9 cellular contexts compared by ENCODE assay signal in the genomic region with DNA sequence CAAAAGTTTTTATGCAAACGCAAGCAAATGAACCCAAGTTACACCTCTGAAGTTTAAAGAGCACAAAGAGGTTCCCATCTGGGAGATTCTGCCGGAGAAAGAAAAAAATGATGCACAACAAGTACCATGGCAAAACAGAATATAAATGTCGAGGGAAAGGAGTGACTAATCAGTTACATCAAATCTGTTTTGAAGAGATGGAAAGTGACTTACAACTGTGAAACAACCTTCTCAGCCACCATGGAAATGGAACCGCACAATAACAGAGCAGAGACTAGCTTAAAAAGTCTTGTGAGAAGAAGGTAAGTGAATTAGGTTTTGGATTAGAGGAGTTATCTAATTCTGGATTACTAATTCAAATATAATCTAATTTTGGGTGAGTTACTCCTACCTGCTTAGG. TPM values are rescaled to one million over a fixed set of nuclear protein-coding genes. Genes with fewer than 3 reads are reported as not detected.
DNase-seq lines count a peak whose midpoint lies in the region; ATAC-seq and TF ChIP-seq lines count a peak whose summit lies in the region.
"Had no signal": no experiment of that assay in that cellular context is flagged by ENCODE, and none has a peak within 500 bp of the region (broad histone marks: within the 10 kb centered on the region; RNA-seq: fewer than 3 reads in every experiment).

No MANE protein-coding gene starts in this region.

- no peaks in the 10 kb centered on the region for H3K27me3 Mint-ChIP-seq in stimulated activated naive CD8-positive, alpha-beta T cell treated with anti-CD3 and anti-CD28 coated beads, Interleukin-15, Interleukin-2, amounts not matched to agents 100 ng/mL and 50 ng/mL, for 24 hours
- H3K27me3 Mint-ChIP-seq in T-helper 2 cell treated with Interferon-gamma antibody and Interleukin-4, amounts not matched to agents 5 μg/mL and 100 μg/mL, for 36 hours (ENCODE audit: low read depth), result peaks cover 2% of the 10 kb centered on the region

- ATAC-seq in stimulated activated naive CD8-positive, alpha-beta T cell treated with anti-CD3 and anti-CD28 coated beads, Interleukin-15, Interleukin-2, amounts not matched to agents 100 U/mL and 50 U/mL, for 24 hours, result no peak

- peak overlapping the region; percentile 91 for H3K4me3 Mint-ChIP-seq in stimulated activated naive CD8-positive, alpha-beta T cell treated with anti-CD3 and anti-CD28 coated beads, Interleukin-15, Interleukin-2, amounts not matched to agents 100 ng/mL and 50 ng/mL, for 24 hours
- H3K4me3 Mint-ChIP-seq in T-helper 2 cell treated with Interferon-gamma antibody and Interleukin-4, amounts not matched to agents 5 μg/mL and 100 μg/mL, for 36 hours, result peak overlapping the region; percentile 95

- TF ChIP-seq CTCF in fibroblast of the aortic adventitia (IDR thresholded peaks at IDR 0.05; ENCODE audit: insufficient read depth, low read length), result no peak
- TF ChIP-seq CTCF in vagina (IDR thresholded peaks at IDR 0.05), result no peak

- H3K27ac Mint-ChIP-seq in stimulated activated naive CD8-positive, alpha-beta T cell treated with anti-CD3 and anti-CD28 coated beads, Interleukin-15, Interleukin-2, amounts not matched to agents 100 ng/mL and 50 ng/mL, for 24 hours, result peak overlapping the region; percentile 98
- H3K27ac Mint-ChIP-seq in T-helper 2 cell treated with Interferon-gamma antibody and Interleukin-4, amounts not matched to agents 5 μg/mL and 100 μg/mL, for 36 hours, result peak overlapping the region; percentile 37

- peaks cover 59% of the 10 kb centered on the region for H3K36me3 Mint-ChIP-seq in stimulated activated naive CD8-positive, alpha-beta T cell treated with anti-CD3 and anti-CD28 coated beads, Interleukin-15, Interleukin-2, amounts not matched to agents 100 ng/mL and 50 ng/mL, for 24 hours (ENCODE audit: low read depth)
- peaks cover 44% of the 10 kb centered on the region for H3K36me3 Mint-ChIP-seq in T-helper 2 cell treated with Interferon-gamma antibody and Interleukin-4, amounts not matched to agents 5 μg/mL and 100 μg/mL, for 36 hours (ENCODE audit: low read depth)

- H3K27me3 ChIP-seq in vagina (no peaks in the 10 kb centered on the region), SJCRH30 (no peaks in the 10 kb centered on the region)

- H3K4me1 ChIP-seq in vagina (peaks cover 25% of the 10 kb centered on the region), SJCRH30 (peaks cover 11% of the 10 kb centered on the region)

- intact Hi-C loops in vagina (cut with DNase I), result no loop called here

- H3K27ac ChIP-seq in vagina (peak overlapping the region; percentile 100), SJCRH30 (no peak overlapping the region)

- DNase-seq in stimulated activated naive CD8-positive, alpha-beta T cell treated with anti-CD3 and anti-CD28 coated beads, Interleukin-15, Interleukin-2, amounts not matched to agents 100 U/mL and 50 U/mL, for 24 hours, result no peak
- no peak for DNase-seq in T-helper 2 cell treated with Interferon-gamma antibody and Interleukin-4, amounts not matched to agents 5 μg/mL and 100 μg/mL, for 36 hours (ENCODE audit: low spot score)
- DNase-seq in fibroblast of the aortic adventitia (ENCODE audit: low read depth) (no peak), vagina (ENCODE audit: extremely low spot score in 2 of 2) (no peak), inferior parietal cortex (ENCODE audit: extremely low spot score) (no peak), DMS53 treated with DMSO at 0.1 percent for 48 hours (lab: John Stamatoyannopoulos, UW; ENCODE audit: unreplicated experiment) (no peak), SJCRH30 (no peak)
- DNase-seq: activated CD4-positive, alpha-beta T cell treated with anti-CD3 and anti-CD28 coated beads for 48 hours had no signal

- no peaks in the 10 kb centered on the region for H3K9me3 Mint-ChIP-seq in stimulated activated naive CD8-positive, alpha-beta T cell treated with anti-CD3 and anti-CD28 coated beads, Interleukin-15, Interleukin-2, amounts not matched to agents 100 ng/mL and 50 ng/mL, for 24 hours
- H3K9me3 Mint-ChIP-seq in T-helper 2 cell treated with Interferon-gamma antibody and Interleukin-4, amounts not matched to agents 5 μg/mL and 100 μg/mL, for 36 hours, result no peaks in the 10 kb centered on the region

- peaks cover 59% of the 10 kb centered on the region for H3K4me1 Mint-ChIP-seq in stimulated activated naive CD8-positive, alpha-beta T cell treated with anti-CD3 and anti-CD28 coated beads, Interleukin-15, Interleukin-2, amounts not matched to agents 100 ng/mL and 50 ng/mL, for 24 hours (ENCODE audit: low read depth)
- peaks cover 43% of the 10 kb centered on the region for H3K4me1 Mint-ChIP-seq in T-helper 2 cell treated with Interferon-gamma antibody and Interleukin-4, amounts not matched to agents 5 μg/mL and 100 μg/mL, for 36 hours (ENCODE audit: low read depth)

- peak overlapping the region; percentile 40 for H3K4me3 ChIP-seq in fibroblast of the aortic adventitia (ENCODE audit: low read depth, low read length)
- H3K4me3 ChIP-seq in vagina, result peak overlapping the region in 1 of 2 donors; percentile 91
- H3K4me3 ChIP-seq in SJCRH30, result no peak overlapping the region

- no peak for TF ChIP-seq POLR2A in vagina (IDR thresholded peaks at IDR 0.05)

- H3K36me3 ChIP-seq in vagina (peaks cover 0 to 9% of the 10 kb centered on the region in 2 donors), SJCRH30 (peaks cover 33% of the 10 kb centered on the region)

- no peaks in the 10 kb centered on the region for H3K9me3 ChIP-seq in vagina
- no peaks in the 10 kb centered on the region for H3K9me3 ChIP-seq in SJCRH30 (replicated peaks)

RNA-seq across cellular contexts. Expression of gene HSPH1, which starts 2.4 kb away (rescaled TPM):
- 51.8 and 69.9 TPM in 2 replicates for total RNA-seq in fibroblast of the aortic adventitia (ENCODE audit: low replicate concordance)
- total RNA-seq in vagina, result 75.4 TPM
- 161 and 171 TPM in 2 replicates for total RNA-seq in SJCRH30 (2014; rRNA removed; shearing (Covaris generic))

RNA-seq across cellular contexts. Expression of gene B3GLCT, which starts 40.5 kb away (rescaled TPM):
- total RNA-seq in fibroblast of the aortic adventitia (ENCODE audit: low replicate concordance), result 6.8 and 11.6 TPM in 2 replicates
- total RNA-seq in vagina, result 8.1 TPM
- total RNA-seq in SJCRH30 (2014; rRNA removed; shearing (Covaris generic)), result 10.3 and 12.2 TPM in 2 replicates
